ENCODE assay signal across 8 cellular contexts in the genomic region with DNA sequence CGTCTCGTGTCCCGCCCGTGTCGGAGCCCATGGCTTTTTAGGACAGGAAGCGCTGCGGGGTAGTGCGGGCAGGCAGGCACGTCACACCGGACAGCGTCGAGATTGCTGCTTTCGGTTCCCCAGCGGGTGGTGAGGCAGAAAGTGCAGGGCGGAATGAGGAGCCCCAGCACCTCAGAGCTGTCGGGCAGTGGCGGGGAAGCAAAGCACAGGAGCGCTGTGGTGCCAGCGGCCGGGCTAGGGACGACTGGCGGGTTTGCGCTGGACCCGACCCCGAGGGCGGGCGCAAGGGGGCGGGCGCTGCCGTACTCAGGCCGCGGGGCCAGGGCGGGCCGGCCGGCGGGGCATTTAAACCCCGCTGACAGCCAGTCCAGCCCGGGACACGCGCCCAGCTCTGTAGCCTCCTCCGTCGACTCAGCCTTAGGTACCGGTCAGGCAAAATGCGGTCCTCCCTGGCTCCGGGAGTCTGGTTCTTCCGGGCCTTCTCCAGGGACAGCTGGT. TPM values are rescaled to one million over a fixed set of nuclear protein-coding genes. Genes with fewer than 3 reads are reported as not detected.
DNase-seq lines count a peak whose midpoint lies in the region; ATAC-seq and TF ChIP-seq lines count a peak whose summit lies in the region.

SLC37A2 (plus strand) TSS at position 375 of the 498 bp plus-strand sequence; CDS start at position 438, 63 bp downstream.

- TF ChIP-seq CTCF in foreskin fibroblast (IDR thresholded peaks at IDR 0.05; ENCODE audit: low read depth, low read length) (no peak), nephron (IDR thresholded peaks at IDR 0.05; ENCODE audit: unreplicated experiment in 3 of 3) (no peak), thoracic aorta (IDR thresholded peaks at IDR 0.05) (peak; percentile 40)

- peaks cover 64% of the 10 kb centered on the region for H3K27me3 Mint-ChIP-seq in nephron (ENCODE audit: low read depth)

- no peaks in the 10 kb centered on the region for H3K4me1 Mint-ChIP-seq in nephron

- H3K9me3 ChIP-seq in thoracic aorta = no peaks in the 10 kb centered on the region

- H3K36me3 Mint-ChIP-seq in nephron (ENCODE audit: low read depth) = no peaks in the 10 kb centered on the region

- ATAC-seq in HG02623 (IDR thresholded peaks at IDR 0.05; ENCODE audit: unreplicated experiment) (peak; percentile 81), thoracic aorta (ENCODE audit: insufficient number of reproducible peaks, low FRiP score, low read depth) (peak; percentile 51)

- peak within 1 kb of the TSS; percentile 79 to 86 (median 84) for H3K4me3 Mint-ChIP-seq in nephron

- peak within 1 kb of the TSS; percentile 42 to 66 for H3K27ac ChIP-seq in thoracic aorta

- DNase-seq in SIG-M5 treated with dmso at 0.1 percent for 504 hours (lab: John Stamatoyannopoulos, UW; ENCODE audit: unreplicated experiment) (peak; percentile 41), SIG-M5 (lab: John Stamatoyannopoulos, UW) (no peak), NCI-H1105 (lab: John Stamatoyannopoulos, UW) (peak; percentile 56), activated T-cell treated with anti-CD3 and anti-CD28 coated beads for 48 hours (ENCODE audit: low read depth) (peak; percentile 36), foreskin fibroblast (peak; percentile 58 to 86), thoracic aorta (ENCODE audit: low spot score) (peak; percentile 34)

- peaks cover 8 to 15% of the 10 kb centered on the region in 2 donors for H3K4me1 ChIP-seq in thoracic aorta (ENCODE audit: control insufficient read depth in 1 of 2, low read depth in 2 of 2)

- no peaks in the 10 kb centered on the region for H3K36me3 ChIP-seq in thoracic aorta

- H3K27me3 ChIP-seq in thoracic aorta (replicated peaks; ENCODE audit: insufficient read depth) = no peaks in the 10 kb centered on the region

- no peaks in the 10 kb centered on the region for H3K9me3 Mint-ChIP-seq in nephron

- no peak within 1 kb of the TSS for H3K27ac Mint-ChIP-seq in nephron

- H3K4me3 ChIP-seq in foreskin fibroblast (ENCODE audit: low read depth in 1 of 2, low read length in 2 of 2) = peak within 1 kb of the TSS; percentile 51 to 77
- H3K4me3 ChIP-seq in thoracic aorta = peak within 1 kb of the TSS; percentile 89

RNA-seq across cellular contexts. Expression of gene SLC37A2, which starts in this region (rescaled TPM):
- 10 to 100 TPM in 1 of 2 donors, 1 to 10 TPM in 1; 8.9 to 11.6 TPM for total RNA-seq in thoracic aorta
